Comparison of ENCODE assay signal across 8 cellular contexts in genomic region chr4:82798168-82799005, GRCh38. TPM values are rescaled to one million over a fixed set of nuclear protein-coding genes. Genes with fewer than 3 reads are reported as not detected.
DNase-seq lines count a peak whose midpoint lies in the region; ATAC-seq, FAIRE-seq and TF ChIP-seq lines count a peak whose summit lies in the region.

Gene SCD5 (minus strand): TSS chr4:82798796. CDS start chr4:82798537, 259 bp downstream.

- H3K9me3 ChIP-seq in PC-3 (ENCODE audit: low read length) (no peaks in the 10 kb centered on the region), neural progenitor cell (ENCODE audit: low read depth) (no peaks in the 10 kb centered on the region), suprapubic skin (no peaks in the 10 kb centered on the region)

- H3K36me3 Mint-ChIP-seq in neural progenitor cell, result peaks cover 8% of the 10 kb centered on the region

- intact Hi-C loops in PC-3 (cut with micrococcal nuclease), result no loop called here

- 0% methylated on average over 3 of the region's 94 CpGs for WGBS in suprapubic skin

- DNase-seq in CMK (ENCODE audit: low read depth) (peak; percentile 37), PC-3 (peak; percentile 26), frontal cortex (ENCODE audit: low spot score in 2 of 2) (peak; percentile 85 to 88), neural progenitor cell (ENCODE audit: low spot score) (peak; percentile 93), suprapubic skin (ENCODE audit: low spot score in 2 of 2) (peak; percentile 72 to 83)
- DNase-seq in activated naive CD4-positive, alpha-beta T cell treated with Interleukin-2 at 50 U/mL for 16 hours, result peak; percentile 14

- H3K27ac Mint-ChIP-seq in neural progenitor cell, result no peak within 1 kb of the TSS

- no peaks in the 10 kb centered on the region for H3K9me2 ChIP-seq in PC-3 (replicated peaks; ENCODE audit: low read length)

- no peaks in the 10 kb centered on the region for H3K9me3 Mint-ChIP-seq in neural progenitor cell

- H3K27ac ChIP-seq in PC-3 (ENCODE audit: low read length) (no peak within 1 kb of the TSS), neural progenitor cell (no peak within 1 kb of the TSS), suprapubic skin (peak within 1 kb of the TSS; percentile 60)

- H3K9ac ChIP-seq in PC-3 (ENCODE audit: low read length) (peak within 1 kb of the TSS; percentile 43), neural progenitor cell (peak within 1 kb of the TSS; percentile 6)

- FAIRE-seq in frontal cortex (lab: Jason Lieb, UNC), result no peak

- POLR2A ChIA-PET in PC-3 (lab: Charles Lee; ENCODE audit: unreplicated experiment), result interaction anchor here (0.6 kb wide), 1 partner anchor 332 kb away, joined by 3 read pairs; no protein-coding TSS in a partner anchor

- no TSS peak for BruUV-seq in PC-3 (replicated peaks; lab: Mats Ljungman, UMichigan)

- H3K4me3 ChIP-seq in PC-3 (ENCODE audit: low read length), result peak within 1 kb of the TSS; percentile 78
- peak within 1 kb of the TSS; percentile 60 for H3K4me3 ChIP-seq in neural progenitor cell
- peak within 1 kb of the TSS; percentile 93 for H3K4me3 ChIP-seq in suprapubic skin

- 0 out of 2 replicates have a peak, but pooled peaks cover 3% of the 10 kb centered on the region for H3K4me1 ChIP-seq in PC-3 (ENCODE audit: insufficient read depth, low read length)
- peaks cover 21% of the 10 kb centered on the region for H3K4me1 ChIP-seq in neural progenitor cell
- peaks cover 32% of the 10 kb centered on the region for H3K4me1 ChIP-seq in suprapubic skin

- no peaks in the 10 kb centered on the region for H3K79me2 ChIP-seq in PC-3 (ENCODE audit: low read length)
- H3K79me2 ChIP-seq in neural progenitor cell (ENCODE audit: low read depth), result no peaks in the 10 kb centered on the region

- H3K4me1 Mint-ChIP-seq in neural progenitor cell, result peaks cover 37% of the 10 kb centered on the region

- H3K27me3 ChIP-seq in PC-3 (ENCODE audit: low read length), result peaks cover 6% of the 10 kb centered on the region
- H3K27me3 ChIP-seq in neural progenitor cell, result peaks cover 100% of the 10 kb centered on the region
- no peaks in the 10 kb centered on the region for H3K27me3 ChIP-seq in suprapubic skin

- H3F3A ChIP-seq in PC-3 (ENCODE audit: low read length, unreplicated experiment) (no peaks in the 10 kb centered on the region), neural progenitor cell (ENCODE audit: low read depth) (peaks cover 41% of the 10 kb centered on the region)

- no peak for TF ChIP-seq POLR2A in suprapubic skin (IDR thresholded peaks at IDR 0.05)

- H2AFZ ChIP-seq in PC-3 (ENCODE audit: low read length) (peak within 1 kb of the TSS; percentile 92), neural progenitor cell (replicated peaks) (peak within 1 kb of the TSS; percentile 38)

- ATAC-seq in GM19463 (IDR thresholded peaks at IDR 0.05; ENCODE audit: unreplicated experiment) (peak; percentile 77), HG03558 (IDR thresholded peaks at IDR 0.05; ENCODE audit: extremely low read depth, unreplicated experiment) (peak; percentile 90), PC-3 (peak; percentile 83)

- TF ChIP-seq CTCF in PC-3 (conservative IDR thresholded peaks at IDR 0.05; ENCODE audit: low read depth, low read length) (no peak), neural progenitor cell (IDR thresholded peaks at IDR 0.05) (no peak), suprapubic skin (IDR thresholded peaks at IDR 0.05) (no peak)

- no peak for TF ChIP-seq EP300 in suprapubic skin (IDR thresholded peaks at IDR 0.05)

- H3K4me3 Mint-ChIP-seq in neural progenitor cell, result peak within 1 kb of the TSS; percentile 99

- H4K20me1 ChIP-seq in PC-3 (ENCODE audit: low read length), result no peaks in the 10 kb centered on the region
- H4K20me1 ChIP-seq in neural progenitor cell (ENCODE audit: low read depth), result peaks cover 22% of the 10 kb centered on the region

- H3K4me2 ChIP-seq in PC-3 (ENCODE audit: low read length) (peak within 1 kb of the TSS; percentile 89), neural progenitor cell (peak within 1 kb of the TSS; percentile 96)

- CTCF ChIA-PET in PC-3 (lab: Charles Lee), result interaction anchor here (0.5 to 1.3 kb wide), 2 partner anchors 59 to 336 kb away, joined by 4 to 6 read pairs; no protein-coding TSS in a partner anchor

- H3K36me3 ChIP-seq in PC-3 (ENCODE audit: low read depth, low read length) (no peaks in the 10 kb centered on the region), neural progenitor cell (no peaks in the 10 kb centered on the region), suprapubic skin (no peaks in the 10 kb centered on the region)

- peaks cover 2% of the 10 kb centered on the region for H3K27me3 Mint-ChIP-seq in neural progenitor cell (ENCODE audit: insufficient read depth, low read depth)

RNA-seq across cellular contexts. Expression of gene SCD5, which starts in this region (rescaled TPM):
- total RNA-seq in PC-3 (2014; rRNA removed) (3.4 and 3.8 TPM in 2 replicates), frontal cortex (254 TPM), neural progenitor cell (ENCODE audit: low replicate concordance) (34.5 and 36.9 TPM in 2 replicates), suprapubic skin (10 to 100 TPM in 1 of 4 donors, 1 to 10 TPM in 3; 5.6 to 13.2 (median 7.6) TPM)

Comparison
In these comparisons a context has a peak if more than half of its experiments do, and no peak if none do; other contexts are left out.
1. DNase-seq: peak in every context shown above with its lines; median percentile 93 in neural progenitor cell; 86 in frontal cortex; 78 in suprapubic skin; 37 in CMK; 26 in PC-3; 14 in activated naive CD4-positive, alpha-beta T cell treated with Interleukin-2 at 50 U/mL for 16 hours.